8 cellular contexts compared by ENCODE assay signal in genomic region chrX:71492086-71493065, GRCh38. TPM values are rescaled to one million over a fixed set of nuclear protein-coding genes. Genes with fewer than 3 reads are reported as not detected.
DNase-seq lines count a peak whose midpoint lies in the region; TF ChIP-seq lines count a peak whose summit lies in the region.

No MANE protein-coding gene starts in this region.

- H3K9me3 Mint-ChIP-seq in CD8-positive, alpha-beta memory T cell, result no peaks in the 10 kb centered on the region
- peaks cover 63% of the 10 kb centered on the region for H3K9me3 Mint-ChIP-seq in endodermal cell

- peak overlapping the region; percentile 56 for H3K4me3 ChIP-seq in CD8-positive, alpha-beta memory T cell (ENCODE audit: low read length)
- H3K4me3 ChIP-seq in H7 (ENCODE audit: insufficient read depth, low read depth, low read length), result no peak overlapping the region
- H3K4me3 ChIP-seq in breast epithelium, result peak overlapping the region; percentile 54 to 71 (median 60)
- no peak overlapping the region for H3K4me3 ChIP-seq in endodermal cell (ENCODE audit: low read length)

- peak overlapping the region; percentile 54 to 97 (median 74) for H3K27ac Mint-ChIP-seq in CD8-positive, alpha-beta memory T cell
- H3K27ac Mint-ChIP-seq in endodermal cell, result no peak overlapping the region

- H3K27ac ChIP-seq in CD8-positive, alpha-beta memory T cell (ENCODE audit: low read depth, low read length), result peak overlapping the region; percentile 38
- peak overlapping the region; percentile 1 to 10 for H3K27ac ChIP-seq in breast epithelium
- H3K27ac ChIP-seq in endodermal cell (ENCODE audit: low read depth, low read length), result no peak overlapping the region

- no peak overlapping the region for H3K9ac ChIP-seq in endodermal cell (ENCODE audit: extremely low read depth, low read length, poor library complexity, severe bottlenecking)

- H3K9me3 ChIP-seq in CD8-positive, alpha-beta memory T cell (ENCODE audit: low read length), result no peaks in the 10 kb centered on the region
- H3K9me3 ChIP-seq in breast epithelium, result no peaks in the 10 kb centered on the region
- H3K9me3 ChIP-seq in endodermal cell (ENCODE audit: control insufficient read depth, low read length), result no peaks in the 10 kb centered on the region

- peaks cover 12 to 21% (median 17%) of the 10 kb centered on the region in 3 donors for H3K4me1 Mint-ChIP-seq in CD8-positive, alpha-beta memory T cell
- peaks cover 16% of the 10 kb centered on the region for H3K4me1 Mint-ChIP-seq in endodermal cell

- peaks cover 0 to 4% (median 0%) of the 10 kb centered on the region in 3 donors for H3K36me3 Mint-ChIP-seq in CD8-positive, alpha-beta memory T cell
- peaks cover 2% of the 10 kb centered on the region for H3K36me3 Mint-ChIP-seq in endodermal cell (ENCODE audit: low read depth)

- intact Hi-C loops in breast epithelium (cut with DNase I; ENCODE audit: low total_unique reads), result no loop called here

- CTCF ChIA-PET in CD8-positive, alpha-beta memory T cell (lab: Charles Lee), result interaction anchor here (0.8 to 2.4 kb wide), 6 partner anchors 10 to 155 kb away, joined by 3 to 8 read pairs (median 4); partner anchors contain the start of gene OGT

- TF ChIP-seq POLR2A in breast epithelium (IDR thresholded peaks at IDR 0.05), result no peak

- H3K27me3 ChIP-seq in CD8-positive, alpha-beta memory T cell (ENCODE audit: insufficient read depth, low read length, poor library complexity, severe bottlenecking), result no peaks in the 10 kb centered on the region
- H3K27me3 ChIP-seq in H7 (ENCODE audit: control insufficient read depth, insufficient read depth, low read length) (no peaks in the 10 kb centered on the region), breast epithelium (peaks cover 0 to 13% of the 10 kb centered on the region in 2 donors), endodermal cell (ENCODE audit: control insufficient read depth, insufficient read depth, low read length, poor library complexity, severe bottlenecking) (no peaks in the 10 kb centered on the region)

- peak overlapping the region; percentile 80 to 93 (median 85) for H3K4me3 Mint-ChIP-seq in CD8-positive, alpha-beta memory T cell
- H3K4me3 Mint-ChIP-seq in endodermal cell, result no peak overlapping the region

- TF ChIP-seq CTCF in breast epithelium (IDR thresholded peaks at IDR 0.05) (no peak), endodermal cell (conservative IDR thresholded peaks at IDR 0.05) (no peak)

- H3K4me1 ChIP-seq in CD8-positive, alpha-beta memory T cell (ENCODE audit: insufficient read depth, low read length), result no peaks in the 10 kb centered on the region
- H3K4me1 ChIP-seq in breast epithelium, result no peaks in the 10 kb centered on the region
- H3K4me1 ChIP-seq in endodermal cell (ENCODE audit: control insufficient read depth, insufficient read depth, low read length), result no peaks in the 10 kb centered on the region

- POLR2A ChIA-PET in CD8-positive, alpha-beta memory T cell (lab: Charles Lee), result interaction anchor here (0.6 to 2.4 kb wide), 3 partner anchors 8 to 47 kb away, joined by 3 to 20 read pairs (median 4); partner anchors contain the start of gene OGT

- DNase-seq in CD8-positive, alpha-beta memory T cell, result peak; percentile 14 to 59 (median 21)
- DNase-seq in H7 (peak; percentile 75), T-helper 9 cell (peak; percentile 25), breast epithelium (ENCODE audit: low spot score in 2 of 2) (no peak), medulla oblongata (ENCODE audit: extremely low spot score) (peak; percentile 4), NCI-H1048 (lab: John Stamatoyannopoulos, UW) (no peak), endodermal cell (no peak)
- DNase-seq in stimulated activated CD8-positive, alpha-beta memory T cell treated with anti-CD3 and anti-CD28 coated beads, Interleukin-4, amount 100 ng/mL, for 48 hours, result peak; percentile 74

- no peaks in the 10 kb centered on the region for H3K36me3 ChIP-seq in CD8-positive, alpha-beta memory T cell (ENCODE audit: insufficient read depth, low read length)
- no peaks in the 10 kb centered on the region for H3K36me3 ChIP-seq in H7 (replicated peaks; ENCODE audit: control insufficient read depth, insufficient read depth, low read length)
- H3K36me3 ChIP-seq in breast epithelium, result no peaks in the 10 kb centered on the region
- no peaks in the 10 kb centered on the region for H3K36me3 ChIP-seq in endodermal cell (ENCODE audit: control insufficient read depth, insufficient read depth, low read length)

- no peaks in the 10 kb centered on the region for H3K27me3 Mint-ChIP-seq in CD8-positive, alpha-beta memory T cell
- no peaks in the 10 kb centered on the region for H3K27me3 Mint-ChIP-seq in endodermal cell (ENCODE audit: insufficient read depth)

- 45 to 51% methylated on average over 11 to 83 of the region's 83 CpGs for WGBS in endodermal cell (ENCODE audit: insufficient coverage in 1 of 2, insufficient read length in 1 of 2), 2 experiments

RNA-seq across cellular contexts. Expression of gene OGT, which starts 40.5 kb away (rescaled TPM):
- 100 to 1,000 TPM; 211 to 216 TPM for total RNA-seq in CD8-positive, alpha-beta memory T cell
- polyA plus RNA-seq in CD8-positive, alpha-beta memory T cell, result 35.6 TPM
- 74.9 and 88.1 TPM in 2 replicates for total RNA-seq in H7 (2014; rRNA removed; shearing (Covaris generic))
- 100 to 1,000 TPM; 169 to 345 (median 214) TPM for total RNA-seq in breast epithelium
- total RNA-seq in endodermal cell, result 100 to 1,000 TPM; 114 to 153 TPM
- polyA plus RNA-seq in endodermal cell (2013, experiment 1 of 2), result 104 TPM
- 96.2 TPM for polyA plus RNA-seq in endodermal cell (2013, experiment 2 of 2)

Comparison
In these comparisons a context has a peak if more than half of its experiments do, and no peak if none do; other contexts are left out.
1. DNase-seq: peak in CD8-positive, alpha-beta memory T cell (5 of 5), H7 (single experiment), T-helper 9 cell (single experiment), medulla oblongata (single experiment) and stimulated activated CD8-positive, alpha-beta memory T cell treated with anti-CD3 and anti-CD28 coated beads, Interleukin-4, amount 100 ng/mL, for 48 hours (single experiment); none in breast epithelium (0 of 2), NCI-H1048 (single experiment) and endodermal cell (single experiment).
2. H3K4me3 ChIP-seq: peak in CD8-positive, alpha-beta memory T cell (single experiment) and breast epithelium (3 of 3); none in H7 (single experiment) and endodermal cell (single experiment).